ENCODE assay signal across 8 cellular contexts in genomic region chr1:77978969-77979838, GRCh38. TPM values are rescaled to one million over a fixed set of nuclear protein-coding genes. Genes with fewer than 3 reads are reported as not detected.
A peak's percentile ranks its signal among the peaks of the same experiment; 100 is the strongest.
DNase-seq lines count a peak whose midpoint lies in the region; ATAC-seq and TF ChIP-seq lines count a peak whose summit lies in the region.

Gene FUBP1 (minus strand): TSS chr1:77979072. CDS start chr1:77979004, 68 bp downstream.

- H3K4me1 Mint-ChIP-seq in GM23338, result peaks cover 39% of the 10 kb centered on the region
- H3K4me1 Mint-ChIP-seq in nephron, result peaks cover 43% of the 10 kb centered on the region
- H3K4me1 Mint-ChIP-seq in stimulated activated naive CD8-positive, alpha-beta T cell treated with anti-CD3 and anti-CD28 coated beads, Interleukin-15, amount 100 ng/mL, for 72 hours, result peaks cover 64% of the 10 kb centered on the region

- ATAC-seq in GM23338, result peak; percentile 89
- peak; percentile 84 for ATAC-seq in stimulated activated naive CD8-positive, alpha-beta T cell treated with anti-CD3 and anti-CD28 coated beads, Interleukin-15, amount 100 ng/mL, for 72 hours

- DNase-seq in EL (peak; percentile 99), GM23338 (ENCODE audit: low spot score) (peak; percentile 100), LHCN-M2 (ENCODE audit: low read depth) (peak; percentile 99), RPMI7951 (ENCODE audit: low read depth) (peak; percentile 98), fibroblast of pulmonary artery (ENCODE audit: low read depth) (peak; percentile 100)
- peak; percentile 85 to 89 for DNase-seq in activated T-helper 1 cell treated with anti-CD3 and anti-CD28 coated beads, Interleukin-2, amount 50 U/mL, for 16 hours (ENCODE audit: low read depth in 1 of 2, low spot score in 1 of 2)
- DNase-seq in stimulated activated naive CD8-positive, alpha-beta T cell treated with anti-CD3 and anti-CD28 coated beads, Interleukin-15, amount 100 ng/mL, for 72 hours, result peak; percentile 94 to 97

- no peaks in the 10 kb centered on the region; the same call in 1 of the 2 replicates for H3K36me3 ChIP-seq in GM23338 (ENCODE audit: insufficient read depth)

- H3K27ac Mint-ChIP-seq in GM23338, result no peak within 1 kb of the TSS
- H3K27ac Mint-ChIP-seq in nephron, result no peak within 1 kb of the TSS
- H3K27ac Mint-ChIP-seq in stimulated activated naive CD8-positive, alpha-beta T cell treated with anti-CD3 and anti-CD28 coated beads, Interleukin-15, amount 100 ng/mL, for 72 hours, result no peak within 1 kb of the TSS

- H3K4me3 ChIP-seq in GM23338, result peak within 1 kb of the TSS; percentile 81
- peak within 1 kb of the TSS; percentile 83 for H3K4me3 ChIP-seq in fibroblast of pulmonary artery (replicated peaks; ENCODE audit: low read depth, low read length)

- no peaks in the 10 kb centered on the region for H3F3A ChIP-seq in GM23338 (replicated peaks; ENCODE audit: low read depth)

- peak within 1 kb of the TSS; percentile 79 for H3K4me2 ChIP-seq in GM23338

- H3K9me3 Mint-ChIP-seq in GM23338 (no peaks in the 10 kb centered on the region), nephron (no peaks in the 10 kb centered on the region)
- no peaks in the 10 kb centered on the region for H3K9me3 Mint-ChIP-seq in stimulated activated naive CD8-positive, alpha-beta T cell treated with anti-CD3 and anti-CD28 coated beads, Interleukin-15, amount 100 ng/mL, for 72 hours

- peaks cover 9% of the 10 kb centered on the region for H3K27me3 Mint-ChIP-seq in GM23338 (ENCODE audit: insufficient read depth, low read depth, poor library complexity)
- no peaks in the 10 kb centered on the region for H3K27me3 Mint-ChIP-seq in nephron (ENCODE audit: low read depth)
- H3K27me3 Mint-ChIP-seq in stimulated activated naive CD8-positive, alpha-beta T cell treated with anti-CD3 and anti-CD28 coated beads, Interleukin-15, amount 100 ng/mL, for 72 hours, result no peaks in the 10 kb centered on the region

- peak within 1 kb of the TSS; percentile 94 for H3K27ac ChIP-seq in GM23338 (ENCODE audit: low read depth)

- peaks cover 37% of the 10 kb centered on the region for H4K20me1 ChIP-seq in GM23338 (replicated peaks; ENCODE audit: insufficient read depth)

- H3K79me2 ChIP-seq in GM23338 (replicated peaks; ENCODE audit: insufficient read depth), result peaks cover 88% of the 10 kb centered on the region

- H2AFZ ChIP-seq in GM23338, result peak within 1 kb of the TSS; percentile 6; the same call in 1 of the 2 replicates

- H3K4me3 Mint-ChIP-seq in GM23338 (no peak within 1 kb of the TSS), nephron (no peak within 1 kb of the TSS)
- H3K4me3 Mint-ChIP-seq in stimulated activated naive CD8-positive, alpha-beta T cell treated with anti-CD3 and anti-CD28 coated beads, Interleukin-15, amount 100 ng/mL, for 72 hours, result no peak within 1 kb of the TSS

- TF ChIP-seq CTCF in GM23338 (conservative IDR thresholded peaks at IDR 0.05; ENCODE audit: low read depth in 2 of 2), result peak; percentile 51 to 56
- peak; percentile 75 for TF ChIP-seq CTCF in fibroblast of pulmonary artery (IDR thresholded peaks at IDR 0.05; ENCODE audit: low read length, missing control alignments)
- peak; percentile 67 to 71 (median 68) for TF ChIP-seq CTCF in nephron (IDR thresholded peaks at IDR 0.05; ENCODE audit: unreplicated experiment in 3 of 3)

- no peaks in the 10 kb centered on the region for H3K27me3 ChIP-seq in GM23338 (ENCODE audit: insufficient read depth)

- H3K4me1 ChIP-seq in GM23338 (ENCODE audit: insufficient read depth), result peaks cover 45% of the 10 kb centered on the region

- H3K9me2 ChIP-seq in GM23338 (ENCODE audit: insufficient read depth), result no peaks in the 10 kb centered on the region

- H3K36me3 Mint-ChIP-seq in GM23338 (ENCODE audit: low read depth), result peaks cover 19% of the 10 kb centered on the region
- H3K36me3 Mint-ChIP-seq in nephron (ENCODE audit: low read depth), result peaks cover 21% of the 10 kb centered on the region

TF ChIP-seq in GM23338, 12 proteins besides CTCF, POLR2A, EP300 and RAD21:
- TF ChIP-seq CREB1 (CRISPR knock-in tag; IDR thresholded peaks at IDR 0.05; ENCODE audit: low read depth) (peak; percentile 72), STAT1 (IDR thresholded peaks at IDR 0.05; ENCODE audit: unreplicated experiment) (no peak), POLR2AphosphoS5 (IDR thresholded peaks at IDR 0.05; ENCODE audit: low read depth) (peak; percentile 99), ETS1 (IDR thresholded peaks at IDR 0.05) (peak; percentile 57; the same call in 1 of the 2 replicates)

RNA-seq across cellular contexts. Expression of gene FUBP1, which starts in this region (rescaled TPM):
- 308 and 321 TPM in 2 replicates for total RNA-seq in GM23338 (2014; rRNA removed; shearing (Covaris generic))
- 194 and 212 TPM in 2 replicates for polyA plus RNA-seq in GM23338 (2016; fragmentation: Nextera tagmentation; extraction: Ambion mirVana)
- 92.9 and 105 TPM in 2 replicates for total RNA-seq in LHCN-M2 (2014; rRNA removed)
- 55.3 TPM for polyA plus RNA-seq in LHCN-M2 (2012)
- total RNA-seq in RPMI7951 (2014; rRNA removed; shearing (Covaris generic)), result 72.6 and 80.1 TPM in 2 replicates

Comparison
In these comparisons a context has a peak if more than half of its experiments do, and no peak if none do; other contexts are left out.
1. Peak in every context shown above with its lines: DNase-seq, ATAC-seq, H3K4me3 ChIP-seq and H3K27ac ChIP-seq.